13 cellular contexts compared by ENCODE assay signal in the genomic region with DNA sequence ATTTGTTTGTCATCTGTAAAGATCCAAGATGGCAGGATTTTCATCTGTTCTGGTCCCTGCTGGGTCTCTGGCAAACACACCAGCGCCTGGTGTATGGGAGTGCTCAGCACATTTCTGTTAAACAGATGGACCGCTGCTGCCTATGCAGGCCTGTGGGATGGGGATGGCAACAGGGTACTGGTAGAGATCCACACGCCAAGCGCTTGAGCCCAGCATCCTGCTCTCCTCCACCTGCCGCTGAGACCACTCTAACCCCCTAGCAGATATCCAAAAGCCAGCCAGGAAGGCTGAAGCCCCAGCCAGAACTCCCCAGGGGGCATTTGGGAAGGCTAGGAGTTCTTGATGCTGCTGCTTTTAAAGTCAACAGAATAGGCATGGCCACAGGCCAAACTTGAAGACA. TPM values are rescaled to one million over a fixed set of nuclear protein-coding genes. Genes with fewer than 3 reads are reported as not detected.
DNase-seq lines count a peak whose midpoint lies in the region; ATAC-seq and TF ChIP-seq lines count a peak whose summit lies in the region.
"Had no signal": no experiment of that assay in that cellular context is flagged by ENCODE, and none has a peak within 500 bp of the region (broad histone marks: within the 10 kb centered on the region; RNA-seq: fewer than 3 reads in every experiment).

No MANE protein-coding gene starts in this region.

- ATAC-seq in CD4-positive, alpha-beta T cell (ENCODE audit: poor library complexity), result no peak
- ATAC-seq: A549 had no signal

- peaks cover 45% of the 10 kb centered on the region for H3K36me3 ChIP-seq in CD8-positive, alpha-beta memory T cell (ENCODE audit: insufficient read depth, low read length)
- peaks cover 76% of the 10 kb centered on the region for H3K36me3 ChIP-seq in endodermal cell (ENCODE audit: control insufficient read depth, insufficient read depth, low read length)

- H3K4me3 ChIP-seq in CD8-positive, alpha-beta memory T cell (ENCODE audit: low read length), result no peak overlapping the region
- no peak overlapping the region for H3K4me3 ChIP-seq in endodermal cell (ENCODE audit: low read length)
- H3K4me3 ChIP-seq: A549 had no signal

- H3K4me3 Mint-ChIP-seq in CD4-positive, alpha-beta T cell, result no peak overlapping the region
- H3K4me3 Mint-ChIP-seq in CD8-positive, alpha-beta memory T cell, result no peak overlapping the region
- H3K4me3 Mint-ChIP-seq in endodermal cell (no peak overlapping the region), nephron progenitor cell (no peak overlapping the region)
- H3K4me3 Mint-ChIP-seq: CD14-positive monocyte, H9 had no signal

- POLR2A ChIA-PET in CD4-positive, alpha-beta T cell (lab: Charles Lee), result no interaction called here
- POLR2A ChIA-PET in CD8-positive, alpha-beta memory T cell (lab: Charles Lee), result no interaction called here

- H3K27ac Mint-ChIP-seq in CD4-positive, alpha-beta T cell, result peak overlapping the region; percentile 10
- H3K27ac Mint-ChIP-seq in CD8-positive, alpha-beta memory T cell, result peak overlapping the region in 5 of 8 donors; percentile 9 to 83 (median 48)
- H3K27ac Mint-ChIP-seq in endodermal cell (no peak overlapping the region), nephron progenitor cell (peak overlapping the region; percentile 11)
- H3K27ac Mint-ChIP-seq: H9 had no signal

- H3K27me3 ChIP-seq in CD4-positive, alpha-beta T cell (ENCODE audit: control insufficient read depth, insufficient read depth, low read length), result no peaks in the 10 kb centered on the region
- no peaks in the 10 kb centered on the region for H3K27me3 ChIP-seq in CD8-positive, alpha-beta memory T cell (ENCODE audit: insufficient read depth, low read length, poor library complexity, severe bottlenecking)
- H3K27me3 ChIP-seq in endodermal cell (ENCODE audit: control insufficient read depth, insufficient read depth, low read length, poor library complexity, severe bottlenecking), result no peaks in the 10 kb centered on the region

- H3K27ac ChIP-seq in CD4-positive, alpha-beta T cell (ENCODE audit: low read depth, low read length), result no peak overlapping the region
- no peak overlapping the region for H3K27ac ChIP-seq in CD8-positive, alpha-beta memory T cell (ENCODE audit: low read depth, low read length)
- H3K27ac ChIP-seq in endodermal cell (ENCODE audit: low read depth, low read length), result no peak overlapping the region
- H3K27ac ChIP-seq: A549 had no signal

- no peaks in the 10 kb centered on the region for H3K27me3 Mint-ChIP-seq in CD4-positive, alpha-beta T cell
- no peaks in the 10 kb centered on the region for H3K27me3 Mint-ChIP-seq in CD8-positive, alpha-beta memory T cell
- H3K27me3 Mint-ChIP-seq in endodermal cell (ENCODE audit: insufficient read depth) (no peaks in the 10 kb centered on the region), nephron progenitor cell (ENCODE audit: low read depth, poor library complexity) (no peaks in the 10 kb centered on the region)
- H3K27me3 Mint-ChIP-seq: IgD-negative memory B cell had no signal

- TF ChIP-seq CTCF in CD4-positive, alpha-beta T cell (IDR thresholded peaks at IDR 0.05), result no peak
- TF ChIP-seq CTCF in endodermal cell (conservative IDR thresholded peaks at IDR 0.05), result no peak
- TF ChIP-seq CTCF in nephron progenitor cell (IDR thresholded peaks at IDR 0.05), result no peak

- DNase-seq in CD4-positive, alpha-beta T cell, result no peak
- no peak for DNase-seq in CD8-positive, alpha-beta memory T cell
- DNase-seq in endodermal cell (peak; percentile 10), nephron progenitor cell (no peak), SKM-1 (lab: John Stamatoyannopoulos, UW; ENCODE audit: unreplicated experiment) (no peak), AG20443 (ENCODE audit: low spot score) (no peak)
- DNase-seq in activated CD4-positive, CD25-positive, alpha-beta regulatory T cell (lab: John Stamatoyannopoulos, UW), result no peak
- DNase-seq: DMS79, GOT3, H9 had no signal

- H3K9me3 ChIP-seq in CD4-positive, alpha-beta T cell (ENCODE audit: control insufficient read depth, low read length), result no peaks in the 10 kb centered on the region
- H3K9me3 ChIP-seq in CD8-positive, alpha-beta memory T cell (ENCODE audit: low read length), result no peaks in the 10 kb centered on the region
- peaks cover 17% of the 10 kb centered on the region for H3K9me3 ChIP-seq in endodermal cell (ENCODE audit: control insufficient read depth, low read length)

- H3K9ac ChIP-seq in endodermal cell (ENCODE audit: extremely low read depth, low read length, poor library complexity, severe bottlenecking), result no peak overlapping the region

- CTCF ChIA-PET in CD4-positive, alpha-beta T cell (lab: Charles Lee), result no interaction called here
- CTCF ChIA-PET in CD8-positive, alpha-beta memory T cell (lab: Charles Lee), result no interaction called here

- peaks cover 23% of the 10 kb centered on the region for H3K4me1 Mint-ChIP-seq in CD4-positive, alpha-beta T cell (ENCODE audit: low read depth)
- peaks cover 11 to 22% (median 18%) of the 10 kb centered on the region in 3 donors for H3K4me1 Mint-ChIP-seq in CD8-positive, alpha-beta memory T cell
- H3K4me1 Mint-ChIP-seq in endodermal cell (no peaks in the 10 kb centered on the region), nephron progenitor cell (no peaks in the 10 kb centered on the region)
- H3K4me1 Mint-ChIP-seq: H9 had no signal

- H3K36me3 Mint-ChIP-seq in CD4-positive, alpha-beta T cell (ENCODE audit: low read depth), result peaks cover 72% of the 10 kb centered on the region
- peaks cover 38 to 69% (median 43%) of the 10 kb centered on the region in 3 donors for H3K36me3 Mint-ChIP-seq in CD8-positive, alpha-beta memory T cell
- H3K36me3 Mint-ChIP-seq in endodermal cell (ENCODE audit: low read depth), result peaks cover 84% of the 10 kb centered on the region
- peaks cover 82% of the 10 kb centered on the region for H3K36me3 Mint-ChIP-seq in nephron progenitor cell (ENCODE audit: low read depth)

- intact Hi-C loops in CD4-positive, alpha-beta T cell (cut with DNase I, micrococcal nuclease), result no loop called here

- peaks cover 3% of the 10 kb centered on the region for H3K9me3 Mint-ChIP-seq in CD4-positive, alpha-beta T cell
- peaks cover 0 to 6% (median 0%) of the 10 kb centered on the region in 5 donors for H3K9me3 Mint-ChIP-seq in CD8-positive, alpha-beta memory T cell
- H3K9me3 Mint-ChIP-seq in endodermal cell, result peaks cover 45% of the 10 kb centered on the region
- H3K9me3 Mint-ChIP-seq in nephron progenitor cell, result peaks cover 31% of the 10 kb centered on the region
- H3K9me3 Mint-ChIP-seq: H9 had no signal

- H3K4me1 ChIP-seq in CD8-positive, alpha-beta memory T cell (ENCODE audit: insufficient read depth, low read length), result peaks cover under 1% of the 10 kb centered on the region
- no peaks in the 10 kb centered on the region for H3K4me1 ChIP-seq in endodermal cell (ENCODE audit: control insufficient read depth, insufficient read depth, low read length)
- H3K4me1 ChIP-seq: A549 had no signal

- WGBS in endodermal cell (ENCODE audit: insufficient coverage in 1 of 2, insufficient read length in 1 of 2), 2 experiments, result 93% methylated on average over 5 of the region's 5 CpGs; no CpG with 5 or more reads in 1 of the 2 experiments

RNA-seq across cellular contexts. Expression of a gene that starts 31.7 kb away (rescaled TPM):
- total RNA-seq in CD4-positive, alpha-beta T cell, result 1 to 10 TPM; 6.1 to 6.6 TPM
- 10 to 100 TPM; 15.8 to 16.2 TPM for total RNA-seq in CD8-positive, alpha-beta memory T cell
- 3.2 TPM for polyA plus RNA-seq in CD8-positive, alpha-beta memory T cell
- total RNA-seq in endodermal cell, result 10 to 100 TPM; 35.4 to 56.9 TPM
- 17.5 TPM for polyA plus RNA-seq in endodermal cell (2013, experiment 1 of 2)
- polyA plus RNA-seq in endodermal cell (2013, experiment 2 of 2), result 15.1 TPM
